ENCODE assay signal across 23 cellular contexts in genomic region chr2:40087927-40088326, GRCh38.
A peak's percentile ranks its signal among the peaks of the same experiment; 100 is the strongest.
DNase-seq lines count a peak whose midpoint lies in the region; ATAC-seq, FAIRE-seq and TF ChIP-seq lines count a peak whose summit lies in the region.
"Had no signal": no experiment of that assay in that cellular context is flagged by ENCODE, and none has a peak within 500 bp of the region (broad histone marks: within the 10 kb centered on the region; RNA-seq: fewer than 3 reads in every experiment).

No MANE protein-coding gene starts in this region.

- no peak overlapping the region for H2BK15ac ChIP-seq in mesendoderm (replicated peaks; ENCODE audit: low read depth)

- H2AK5ac ChIP-seq in mesendoderm (ENCODE audit: low read length): no peak overlapping the region

- H3K36me3 ChIP-seq in left ventricle myocardium inferior: no peaks in the 10 kb centered on the region
- H3K36me3 ChIP-seq in mesendoderm (ENCODE audit: control insufficient read depth, insufficient read depth, low read length): no peaks in the 10 kb centered on the region
- H3K36me3 ChIP-seq: BE2C, HAP-1 had no signal

- no peaks in the 10 kb centered on the region for H3K27me3 ChIP-seq in left ventricle myocardium inferior (ENCODE audit: low read depth)
- H3K27me3 ChIP-seq in mesendoderm (ENCODE audit: insufficient read depth, low read length, poor library complexity): no peaks in the 10 kb centered on the region
- H3K27me3 ChIP-seq: BE2C had no signal

- ATAC-seq in Right ventricle myocardium superior (ENCODE audit: poor library complexity): no peak
- ATAC-seq: K562 had no signal

- H3K79me1 ChIP-seq in mesendoderm (ENCODE audit: low read length): no peaks in the 10 kb centered on the region

- no peak overlapping the region for H3K56ac ChIP-seq in mesendoderm (ENCODE audit: low read length)

- H3K9ac ChIP-seq in mesendoderm (ENCODE audit: low read length): no peak overlapping the region

- H2BK120ac ChIP-seq in mesendoderm (ENCODE audit: low read depth, low read length): no peak overlapping the region

- WGBS in mesendoderm (ENCODE audit: extremely low coverage, insufficient coverage, low lambda C conversion rate): no CpG with 5 or more reads among the region's 7 CpGs

- H3K4me1 ChIP-seq in left ventricle myocardium inferior (peaks cover 21% of the 10 kb centered on the region), mesendoderm (ENCODE audit: control insufficient read depth, low read depth, low read length) (no peaks in the 10 kb centered on the region)
- H3K4me1 ChIP-seq: BE2C, HAP-1 had no signal

- no peak for TF ChIP-seq CTCF in left ventricle myocardium inferior (IDR thresholded peaks at IDR 0.05; ENCODE audit: borderline replicate concordance)

- no peak overlapping the region for H4K8ac ChIP-seq in mesendoderm (ENCODE audit: low read depth, low read length)

- intact Hi-C loops in left ventricle myocardium inferior (cut with micrococcal nuclease): no loop called here
- intact Hi-C loops in Right ventricle myocardium superior (cut with DNase I): no loop called here

- no peak overlapping the region for H3K23ac ChIP-seq in mesendoderm (ENCODE audit: low read length)

- H3K79me2 ChIP-seq in mesendoderm (ENCODE audit: control insufficient read depth, insufficient read depth, low read length): no peaks in the 10 kb centered on the region

- no peak overlapping the region for H3K4ac ChIP-seq in mesendoderm (ENCODE audit: low read depth, low read length)

- H3K9me3 ChIP-seq in left ventricle myocardium inferior (replicated peaks): peaks cover 3% of the 10 kb centered on the region
- H3K9me3 ChIP-seq: BE2C, HAP-1 had no signal

- no peak for DNase-seq in left ventricle myocardium inferior
- no peak for DNase-seq in Right ventricle myocardium superior
- peak; percentile 5 for DNase-seq in RPMI8226
- peak; percentile 8 for DNase-seq in mesendoderm
- no peak for DNase-seq in urothelium cell line (ENCODE audit: low spot score)
- no peak for DNase-seq in HPDE6-E6E7 (ENCODE audit: extremely low spot score)
- no peak for DNase-seq in stimulated activated CD4-positive, alpha-beta T cell treated with anti-CD3 and anti-CD28 coated beads, Interleukin-4, amount 100 ng/mL, for 1 hour
- DNase-seq in NCI-H2107 treated with DMSO at 0.1 percent for 48 hours (lab: John Stamatoyannopoulos, UW; ENCODE audit: unreplicated experiment): no peak
- DNase-seq: ACHN; BE2C; C1 segment of cervical spinal cord; CD4-positive, CD25-positive, alpha-beta regulatory T cell; CD8-positive, alpha-beta memory T cell; COR-L47; DMS 273 treated with DMSO at 0.1 percent for 48 hours; DMS79; GDM1; GOT3 had no signal

- H3K4me3 ChIP-seq in left ventricle myocardium inferior (no peak overlapping the region), mesendoderm (ENCODE audit: low read length) (no peak overlapping the region)
- H3K4me3 ChIP-seq: HAP-1, K562 had no signal

- H3K27ac ChIP-seq in left ventricle myocardium inferior (replicated peaks) (peak overlapping the region; percentile 30), mesendoderm (ENCODE audit: low read depth, low read length) (no peak overlapping the region)

- H3K18ac ChIP-seq in mesendoderm (ENCODE audit: low read length): no peak overlapping the region

- FAIRE-seq in urothelium cell line (lab: Jason Lieb, UNC): peak; percentile 23
- FAIRE-seq: A204.1, GM12892, GM18507, K562 had no signal

- no peak overlapping the region for H2BK5ac ChIP-seq in mesendoderm (ENCODE audit: low read length)

- no peak overlapping the region for H3K4me2 ChIP-seq in mesendoderm (ENCODE audit: low read length)

- H4K5ac ChIP-seq in mesendoderm (ENCODE audit: low read length): no peak overlapping the region

Comparison
In these comparisons a context has a peak if more than half of its experiments do, and no peak if none do; other contexts are left out.
1. DNase-seq: peak in RPMI8226 (single experiment) and mesendoderm (single experiment); none in left ventricle myocardium inferior (single experiment), Right ventricle myocardium superior (single experiment), urothelium cell line (single experiment), HPDE6-E6E7 (single experiment), stimulated activated CD4-positive, alpha-beta T cell treated with anti-CD3 and anti-CD28 coated beads, Interleukin-4, amount 100 ng/mL, for 1 hour (single experiment) and NCI-H2107 treated with DMSO at 0.1 percent for 48 hours (single experiment).